8 cellular contexts compared by ENCODE assay signal in the genomic region with DNA sequence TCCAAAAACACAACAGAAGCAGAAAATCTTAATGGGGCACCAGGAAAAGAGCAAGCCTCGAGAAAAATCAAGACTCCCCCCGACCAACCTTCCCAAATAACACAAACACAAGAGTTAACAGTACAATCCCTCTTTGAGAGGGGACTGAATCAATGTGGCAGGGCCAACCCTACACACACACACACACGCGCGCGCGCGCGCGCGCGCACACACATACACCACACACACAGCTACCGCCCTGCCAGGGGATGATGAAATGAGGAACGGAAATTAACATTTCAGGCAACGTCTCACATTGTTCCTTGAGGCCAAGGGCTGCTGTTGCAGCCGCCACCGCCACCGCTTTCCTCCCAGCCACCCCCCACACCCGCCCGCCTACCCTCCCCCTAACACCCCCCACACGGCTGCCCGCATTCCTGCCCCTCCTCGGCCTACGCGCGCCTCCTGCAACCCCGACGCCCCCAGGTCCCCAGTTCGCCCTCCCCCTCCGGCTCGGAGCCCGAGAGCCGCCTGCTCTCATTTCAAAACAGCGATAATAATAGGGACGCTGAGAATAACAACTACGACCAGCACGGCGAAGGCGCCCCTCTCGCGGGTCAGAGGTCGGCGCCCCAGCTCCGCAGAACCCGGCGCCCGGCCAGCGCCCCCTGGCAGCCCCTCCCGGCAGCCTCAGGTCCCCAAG. TPM values are rescaled to one million over a fixed set of nuclear protein-coding genes. Genes with fewer than 3 reads are reported as not detected.
DNase-seq lines count a peak whose midpoint lies in the region; ATAC-seq and TF ChIP-seq lines count a peak whose summit lies in the region.

No MANE protein-coding gene starts in this region.

- H3K27me3 ChIP-seq in adrenal gland (no peaks in the 10 kb centered on the region), upper lobe of left lung (no peaks in the 10 kb centered on the region)

- DNase-seq in NCI-H524 (lab: John Stamatoyannopoulos, UW) = peak; percentile 44 to 78
- no peak for DNase-seq in NCI-H524 treated with DMSO at 0.1 percent for 48 hours (lab: John Stamatoyannopoulos, UW)
- DNase-seq in LNCaP clone FGC (ENCODE audit: low read depth) = peak; percentile 85
- DNase-seq in T-cell = peak; percentile 66 to 93 (median 86)
- DNase-seq in adrenal gland = peak; percentile 79 to 96 (median 92)
- DNase-seq in left cardiac atrium = peak; percentile 87
- peak; percentile 95 for DNase-seq in posterior vena cava (ENCODE audit: low spot score)
- DNase-seq in upper lobe of left lung = peak; percentile 93 to 95

- TF ChIP-seq POLR2A in adrenal gland (IDR thresholded peaks at IDR 0.05) (peak in 1 of 2 donors; percentile 72), upper lobe of left lung (IDR thresholded peaks at IDR 0.05) (peak in 2 of 4 donors; percentile 20 to 62)

- H3K36me3 Mint-ChIP-seq in T-cell = peaks cover 12% of the 10 kb centered on the region

- H3K27ac Mint-ChIP-seq in T-cell = peak overlapping the region; percentile 96

- CTCF ChIA-PET in T-cell (lab: Charles Lee) = interaction anchor here in 1 of 2 donors (0.6 to 1.3 kb wide), 7 partner anchors 15 to 285 kb away, joined by 3 to 4 read pairs (median 3); no protein-coding TSS in a partner anchor

- ATAC-seq in T-cell (replicated peaks in 1 of 4) = peak; percentile 40 to 45 (median 42)
- ATAC-seq in left cardiac atrium = peak; percentile 41 to 43
- peak; percentile 71 to 87 for ATAC-seq in upper lobe of left lung (ENCODE audit: low FRiP score in 2 of 2)

- TF ChIP-seq EP300 in upper lobe of left lung (IDR thresholded peaks at IDR 0.05) = peak in 2 of 4 donors; percentile 27 to 75

- peaks cover 75 to 77% (median 77%) of the 10 kb centered on the region in 3 donors for H3K4me1 Mint-ChIP-seq in T-cell

- H3K4me3 ChIP-seq in LNCaP clone FGC (ENCODE audit: low read depth, low read length) = peak overlapping the region; percentile 71
- H3K4me3 ChIP-seq in adrenal gland = peak overlapping the region in 2 of 4 donors; percentile 61 to 97
- peak overlapping the region; percentile 66 to 99 (median 82) for H3K4me3 ChIP-seq in upper lobe of left lung

- no peaks in the 10 kb centered on the region for H3K9me3 ChIP-seq in adrenal gland (replicated peaks in 1 of 3)
- H3K9me3 ChIP-seq in upper lobe of left lung = no peaks in the 10 kb centered on the region

- peaks cover 36 to 60% of the 10 kb centered on the region in 2 donors for H3K4me1 ChIP-seq in adrenal gland (replicated peaks in 1 of 2)
- peaks cover 55 to 75% (median 57%) of the 10 kb centered on the region in 4 donors for H3K4me1 ChIP-seq in upper lobe of left lung

- peaks cover 0 to 2% of the 10 kb centered on the region in 2 donors for H3K27me3 Mint-ChIP-seq in T-cell

- WGBS in adrenal gland, 4 donors = 0 to 2% (median 1%) methylated on average over 5 to 49 of the region's 49 CpGs
- 0 to 1% methylated on average over 11 to 28 of the region's 49 CpGs for WGBS in upper lobe of left lung, 2 donors

- no peaks in the 10 kb centered on the region for H3K36me3 ChIP-seq in adrenal gland (replicated peaks in 1 of 2)
- H3K36me3 ChIP-seq in upper lobe of left lung = peaks cover 0 to 3% (median 1%) of the 10 kb centered on the region in 4 donors

- H3K4me3 Mint-ChIP-seq in T-cell = peak overlapping the region; percentile 89 to 92 (median 90)

- POLR2A ChIA-PET in T-cell (lab: Charles Lee) = interaction anchor here in 1 of 2 donors (0.6 to 1.5 kb wide), 5 partner anchors 10 to 18 kb away, joined by 3 to 5 read pairs (median 4); no protein-coding TSS in a partner anchor

- TF ChIP-seq CTCF in LNCaP clone FGC (IDR thresholded peaks at IDR 0.05; ENCODE audit: control insufficient read depth, extremely low read depth, insufficient read depth) (no peak), adrenal gland (IDR thresholded peaks at IDR 0.05) (peak in 5 of 6 experiments; percentile 20 to 63 (median 56)), upper lobe of left lung (IDR thresholded peaks at IDR 0.05) (peak; percentile 27 to 80 (median 56))

- no peaks in the 10 kb centered on the region for H3K9me3 Mint-ChIP-seq in T-cell

- intact Hi-C loops in adrenal gland (cut with DNase I) (loop anchor here in 1 of 2 donors (10.0 kb wide), 1 partner anchor 84 kb away; no protein-coding TSS in a partner anchor), left cardiac atrium (cut with DNase I) (loop anchor here in 1 of 2 donors (10.0 kb wide), 1 partner anchor 144 kb away; no protein-coding TSS in a partner anchor), posterior vena cava (cut with DNase I) (loop anchor here (5.0 to 10.0 kb wide), 2 partner anchors 77 to 84 kb away; no protein-coding TSS in a partner anchor)

- peak overlapping the region; percentile 55 to 100 (median 96) for H3K27ac ChIP-seq in adrenal gland
- peak overlapping the region; percentile 95 to 100 (median 99) for H3K27ac ChIP-seq in upper lobe of left lung

RNA-seq across cellular contexts. Expression of a gene that starts 1.2 kb away (rescaled TPM):
- total RNA-seq in T-cell (100 to 1,000 TPM; 257 to 294 (median 271) TPM), adrenal gland (100 to 1,000 TPM in 3 of 8 donors, 10 to 100 TPM in 5; 57.0 to 127 (median 90.7) TPM), left cardiac atrium (10 to 100 TPM; 74.3 to 86.2 TPM), posterior vena cava (100 to 1,000 TPM in 1 of 2 donors, 10 to 100 TPM in 1; 95.0 to 110 TPM), upper lobe of left lung (100 to 1,000 TPM in 5 of 6 donors, 10 to 100 TPM in 1; 92.4 to 313 (median 134) TPM)
- 100 to 1,000 TPM in 1 of 3 donors, 10 to 100 TPM in 2; 56.3 to 125 (median 76.6) TPM for polyA plus RNA-seq in adrenal gland

RNA-seq across cellular contexts. Expression of a gene that starts 19.0 kb away (rescaled TPM):
- total RNA-seq in T-cell (100 to 1,000 TPM; 161 to 203 (median 184) TPM), adrenal gland (100 to 1,000 TPM in 7 of 8 donors, 10 to 100 TPM in 1; 91.0 to 246 (median 134) TPM), left cardiac atrium (10 to 100 TPM; 78.5 to 99.5 TPM), posterior vena cava (10 to 100 TPM; 64.1 to 65.2 TPM), upper lobe of left lung (100 to 1,000 TPM in 4 of 6 donors, 10 to 100 TPM in 2; 72.6 to 419 (median 111) TPM)
- 100 to 1,000 TPM in 2 of 3 donors, 10 to 100 TPM in 1; 57.1 to 250 (median 247) TPM for polyA plus RNA-seq in adrenal gland
